25 cellular contexts compared by ENCODE assay signal in genomic region chr2:42978887-42979415, GRCh38.
DNase-seq lines count a peak whose midpoint lies in the region; ATAC-seq and TF ChIP-seq lines count a peak whose summit lies in the region.
"Had no signal": no experiment of that assay in that cellular context is flagged by ENCODE, and none has a peak within 500 bp of the region (broad histone marks: within the 10 kb centered on the region; RNA-seq: fewer than 3 reads in every experiment).

No MANE protein-coding gene starts in this region.

- H3K4me3 Mint-ChIP-seq in activated naive CD8-positive, alpha-beta T cell treated with anti-CD3 and anti-CD28 coated beads, Interleukin-2, amount 10 ng/mL, durations not matched to agents 7 days and 5 days: no peak overlapping the region
- no peak overlapping the region for H3K4me3 Mint-ChIP-seq in activated naive CD8-positive, alpha-beta T cell treated with anti-CD3 and anti-CD28 coated beads for 36 hours
- H3K4me3 Mint-ChIP-seq in endodermal cell (no peak overlapping the region), neural progenitor cell (no peak overlapping the region), nephron progenitor cell (no peak overlapping the region)
- H3K4me3 Mint-ChIP-seq: activated T-helper 1 cell treated with anti-CD3 and anti-CD28 coated beads, Interleukin-12 subunit alpha, Interleukin-12 subunit beta, Interleukin-2, Interleukin-4 antibody, amounts not matched to agents 30 ng/mL and 10 ng/mL and 1 ng/mL, durations not matched to agents 14 hours and 24 hours and 36 hours; B cell; IgD-negative memory B cell; natural killer cell; T-helper 2 cell treated with Interferon-gamma antibody and Interleukin-4, amounts not matched to agents 5 μg/mL and 100 μg/mL, for 36 hours had no signal

- ATAC-seq in activated naive CD8-positive, alpha-beta T cell treated with anti-CD3 and anti-CD28 coated beads, Interleukin-2, amount 10 ng/mL, durations not matched to agents 7 days and 5 days (ENCODE audit: low read depth): no peak
- no peak for ATAC-seq in HG02623 (IDR thresholded peaks at IDR 0.05; ENCODE audit: unreplicated experiment)
- ATAC-seq: heart left ventricle, left cardiac atrium, natural killer cell had no signal

- in situ Hi-C loops in transverse colon (cut with MboI; ENCODE audit: low pct_ligation_motif_present in 1 of 4, low pct_unique_long_range_greater_than_20kb in 1 of 4, low sequenced_read_pairs in 3 of 4): loop anchor here in 3 of 4 donors (10.0 kb wide), 3 partner anchors 146 to 506 kb away; no protein-coding TSS in a partner anchor

- no peaks in the 10 kb centered on the region for H3K79me2 ChIP-seq in neural progenitor cell (ENCODE audit: low read depth)

- H3K4me2 ChIP-seq in neural progenitor cell: no peak overlapping the region

- no peak for TF ChIP-seq POLR2A in transverse colon (IDR thresholded peaks at IDR 0.05)

- H3K36me3 Mint-ChIP-seq in activated naive CD8-positive, alpha-beta T cell treated with anti-CD3 and anti-CD28 coated beads, Interleukin-2, amount 10 ng/mL, durations not matched to agents 7 days and 5 days: no peaks in the 10 kb centered on the region
- H3K36me3 Mint-ChIP-seq in activated naive CD8-positive, alpha-beta T cell treated with anti-CD3 and anti-CD28 coated beads for 36 hours: no peaks in the 10 kb centered on the region
- H3K36me3 Mint-ChIP-seq in endodermal cell (ENCODE audit: low read depth) (peaks cover 3% of the 10 kb centered on the region), neural progenitor cell (no peaks in the 10 kb centered on the region), nephron progenitor cell (ENCODE audit: low read depth) (no peaks in the 10 kb centered on the region)
- H3K36me3 Mint-ChIP-seq: natural killer cell had no signal

- H3K27me3 Mint-ChIP-seq in activated naive CD8-positive, alpha-beta T cell treated with anti-CD3 and anti-CD28 coated beads, Interleukin-2, amount 10 ng/mL, durations not matched to agents 7 days and 5 days: peaks cover 10% of the 10 kb centered on the region
- no peaks in the 10 kb centered on the region for H3K27me3 Mint-ChIP-seq in activated naive CD8-positive, alpha-beta T cell treated with anti-CD3 and anti-CD28 coated beads for 36 hours
- no peaks in the 10 kb centered on the region for H3K27me3 Mint-ChIP-seq in endodermal cell (ENCODE audit: insufficient read depth)
- H3K27me3 Mint-ChIP-seq in neural progenitor cell (ENCODE audit: insufficient read depth, low read depth): peaks cover 8% of the 10 kb centered on the region
- peaks cover 16% of the 10 kb centered on the region for H3K27me3 Mint-ChIP-seq in nephron progenitor cell (ENCODE audit: low read depth, poor library complexity)
- H3K27me3 Mint-ChIP-seq: B cell had no signal

- H3K9ac ChIP-seq in endodermal cell (ENCODE audit: extremely low read depth, low read length, poor library complexity, severe bottlenecking) (no peak overlapping the region), neural progenitor cell (no peak overlapping the region)

- POLR2A ChIA-PET in activated naive CD8-positive, alpha-beta T cell treated with anti-CD3 and anti-CD28 coated beads, Interleukin-2, amount 10 ng/mL, durations not matched to agents 7 days and 5 days (lab: Charles Lee): no interaction called here

- intact Hi-C loops in transverse colon (cut with DNase I; ENCODE audit: low total_unique reads): loop anchor here (10.0 kb wide), 1 partner anchor 506 kb away; no protein-coding TSS in a partner anchor

- H3K27me3 ChIP-seq in endodermal cell (ENCODE audit: control insufficient read depth, insufficient read depth, low read length, poor library complexity, severe bottlenecking): no peaks in the 10 kb centered on the region
- H3K27me3 ChIP-seq in neural progenitor cell: no peaks in the 10 kb centered on the region
- no peaks in the 10 kb centered on the region for H3K27me3 ChIP-seq in transverse colon
- H3K27me3 ChIP-seq: heart left ventricle, uterus had no signal

- H3K4me1 ChIP-seq in endodermal cell (ENCODE audit: control insufficient read depth, insufficient read depth, low read length) (peaks cover 19% of the 10 kb centered on the region), neural progenitor cell (peaks cover 22% of the 10 kb centered on the region), transverse colon (peaks cover 9 to 44% (median 33%) of the 10 kb centered on the region in 4 donors)

- H3K27ac ChIP-seq in endodermal cell (ENCODE audit: low read depth, low read length): no peak overlapping the region
- H3K27ac ChIP-seq in neural progenitor cell: no peak overlapping the region
- peak overlapping the region; percentile 44 to 73 (median 70) for H3K27ac ChIP-seq in transverse colon
- H3K27ac ChIP-seq: heart left ventricle, uterus, WERI-Rb-1 had no signal

- DNase-seq in activated naive CD8-positive, alpha-beta T cell treated with anti-CD3 and anti-CD28 coated beads, Interleukin-2, amount 10 ng/mL, durations not matched to agents 7 days and 5 days: peak; percentile 14
- no peak for DNase-seq in activated naive CD8-positive, alpha-beta T cell treated with anti-CD3 and anti-CD28 coated beads for 36 hours
- DNase-seq in endodermal cell: no peak
- no peak for DNase-seq in neural progenitor cell (ENCODE audit: low spot score)
- DNase-seq in transverse colon: no peak
- DNase-seq in NCI-H2029 (lab: John Stamatoyannopoulos, UW): no peak
- no peak for DNase-seq in nephron progenitor cell
- DNase-seq: activated CD4-positive, alpha-beta T cell treated with anti-CD3 and anti-CD28 coated beads, Interleukin-2, amount 50 U/mL, for 1 hour; COR-L47; effector CD8-positive, alpha-beta T cell; foreskin fibroblast; HCEC 1CT; left cardiac atrium; natural killer cell; NCI-H1092; NCI-H187 treated with DMSO at 0.1 percent for 48 hours; NCI-H774; WERI-Rb-1 had no signal

- TF ChIP-seq CTCF in endodermal cell (conservative IDR thresholded peaks at IDR 0.05): no peak
- no peak for TF ChIP-seq CTCF in neural progenitor cell (IDR thresholded peaks at IDR 0.05)
- no peak for TF ChIP-seq CTCF in transverse colon (IDR thresholded peaks at IDR 0.05)
- TF ChIP-seq CTCF in nephron progenitor cell (IDR thresholded peaks at IDR 0.05): no peak

- H3K9me3 ChIP-seq in endodermal cell (ENCODE audit: control insufficient read depth, low read length) (peaks cover 16% of the 10 kb centered on the region), neural progenitor cell (ENCODE audit: low read depth) (no peaks in the 10 kb centered on the region), transverse colon (no peaks in the 10 kb centered on the region)
- H3K9me3 ChIP-seq: heart left ventricle, uterus had no signal

- H3K27ac Mint-ChIP-seq in activated naive CD8-positive, alpha-beta T cell treated with anti-CD3 and anti-CD28 coated beads, Interleukin-2, amount 10 ng/mL, durations not matched to agents 7 days and 5 days: no peak overlapping the region
- no peak overlapping the region for H3K27ac Mint-ChIP-seq in activated naive CD8-positive, alpha-beta T cell treated with anti-CD3 and anti-CD28 coated beads for 36 hours
- H3K27ac Mint-ChIP-seq in endodermal cell (peak overlapping the region; percentile 87), neural progenitor cell (peak overlapping the region; percentile 75), nephron progenitor cell (no peak overlapping the region)
- H3K27ac Mint-ChIP-seq: activated T-helper 1 cell treated with anti-CD3 and anti-CD28 coated beads, Interleukin-12 subunit alpha, Interleukin-12 subunit beta, Interleukin-2, Interleukin-4 antibody, amounts not matched to agents 30 ng/mL and 10 ng/mL and 1 ng/mL, durations not matched to agents 14 hours and 24 hours and 36 hours; B cell; IgD-negative memory B cell; natural killer cell; T-helper 2 cell treated with Interferon-gamma antibody and Interleukin-4, amounts not matched to agents 5 μg/mL and 100 μg/mL, for 36 hours had no signal

- H4K20me1 ChIP-seq in neural progenitor cell (ENCODE audit: low read depth): no peaks in the 10 kb centered on the region

- H3F3A ChIP-seq in neural progenitor cell (ENCODE audit: low read depth): peaks cover 13% of the 10 kb centered on the region

- WGBS in endodermal cell (ENCODE audit: insufficient coverage in 1 of 2, insufficient read length in 1 of 2), 2 experiments: 91 to 94% methylated on average over 3 to 7 of the region's 7 CpGs
- 45 to 61% methylated on average over 2 to 7 of the region's 7 CpGs for WGBS in transverse colon (ENCODE audit: low coverage in 1 of 2), 2 donors

- no peaks in the 10 kb centered on the region for H3K36me3 ChIP-seq in endodermal cell (ENCODE audit: control insufficient read depth, insufficient read depth, low read length)
- no peaks in the 10 kb centered on the region for H3K36me3 ChIP-seq in neural progenitor cell
- H3K36me3 ChIP-seq in transverse colon: no peaks in the 10 kb centered on the region
- H3K36me3 ChIP-seq: heart left ventricle, uterus, WERI-Rb-1 had no signal

- H3K4me1 Mint-ChIP-seq in activated naive CD8-positive, alpha-beta T cell treated with anti-CD3 and anti-CD28 coated beads, Interleukin-2, amount 10 ng/mL, durations not matched to agents 7 days and 5 days: peaks cover 6% of the 10 kb centered on the region
- peaks cover 9% of the 10 kb centered on the region for H3K4me1 Mint-ChIP-seq in activated naive CD8-positive, alpha-beta T cell treated with anti-CD3 and anti-CD28 coated beads for 36 hours
- H3K4me1 Mint-ChIP-seq in endodermal cell (peaks cover 39% of the 10 kb centered on the region), neural progenitor cell (peaks cover 17% of the 10 kb centered on the region), nephron progenitor cell (peaks cover 60% of the 10 kb centered on the region)

- H2AFZ ChIP-seq in neural progenitor cell (replicated peaks): no peak overlapping the region

- no peak for TF ChIP-seq EP300 in transverse colon (IDR thresholded peaks at IDR 0.05; ENCODE audit: low read depth)

- H3K4me3 ChIP-seq in endodermal cell (ENCODE audit: low read length) (no peak overlapping the region), neural progenitor cell (no peak overlapping the region), transverse colon (no peak overlapping the region)
- H3K4me3 ChIP-seq: heart left ventricle, uterus had no signal

- H3K9me3 Mint-ChIP-seq in activated naive CD8-positive, alpha-beta T cell treated with anti-CD3 and anti-CD28 coated beads, Interleukin-2, amount 10 ng/mL, durations not matched to agents 7 days and 5 days: no peaks in the 10 kb centered on the region
- H3K9me3 Mint-ChIP-seq in activated naive CD8-positive, alpha-beta T cell treated with anti-CD3 and anti-CD28 coated beads for 36 hours: no peaks in the 10 kb centered on the region
- H3K9me3 Mint-ChIP-seq in endodermal cell (peaks cover 15% of the 10 kb centered on the region), neural progenitor cell (no peaks in the 10 kb centered on the region), nephron progenitor cell (peaks cover 5% of the 10 kb centered on the region)
- H3K9me3 Mint-ChIP-seq: activated T-helper 1 cell treated with anti-CD3 and anti-CD28 coated beads, Interleukin-12 subunit alpha, Interleukin-12 subunit beta, Interleukin-2, Interleukin-4 antibody, amounts not matched to agents 30 ng/mL and 10 ng/mL and 1 ng/mL, durations not matched to agents 14 hours and 24 hours and 36 hours; IgD-negative memory B cell; natural killer cell; T-helper 2 cell treated with Interferon-gamma antibody and Interleukin-4, amounts not matched to agents 5 μg/mL and 100 μg/mL, for 36 hours had no signal

Comparison
In these comparisons a context has a peak if more than half of its experiments do, and no peak if none do; other contexts are left out.
1. H3K27ac Mint-ChIP-seq: peak in endodermal cell (single experiment) and neural progenitor cell (single experiment); none in activated naive CD8-positive, alpha-beta T cell treated with anti-CD3 and anti-CD28 coated beads, Interleukin-2, amount 10 ng/mL, durations not matched to agents 7 days and 5 days (single experiment), activated naive CD8-positive, alpha-beta T cell treated with anti-CD3 and anti-CD28 coated beads for 36 hours (single experiment) and nephron progenitor cell (single experiment).
2. H3K27ac ChIP-seq: peak in transverse colon (4 of 4); none in endodermal cell (single experiment) and neural progenitor cell (single experiment).